In the genomic region with DNA sequence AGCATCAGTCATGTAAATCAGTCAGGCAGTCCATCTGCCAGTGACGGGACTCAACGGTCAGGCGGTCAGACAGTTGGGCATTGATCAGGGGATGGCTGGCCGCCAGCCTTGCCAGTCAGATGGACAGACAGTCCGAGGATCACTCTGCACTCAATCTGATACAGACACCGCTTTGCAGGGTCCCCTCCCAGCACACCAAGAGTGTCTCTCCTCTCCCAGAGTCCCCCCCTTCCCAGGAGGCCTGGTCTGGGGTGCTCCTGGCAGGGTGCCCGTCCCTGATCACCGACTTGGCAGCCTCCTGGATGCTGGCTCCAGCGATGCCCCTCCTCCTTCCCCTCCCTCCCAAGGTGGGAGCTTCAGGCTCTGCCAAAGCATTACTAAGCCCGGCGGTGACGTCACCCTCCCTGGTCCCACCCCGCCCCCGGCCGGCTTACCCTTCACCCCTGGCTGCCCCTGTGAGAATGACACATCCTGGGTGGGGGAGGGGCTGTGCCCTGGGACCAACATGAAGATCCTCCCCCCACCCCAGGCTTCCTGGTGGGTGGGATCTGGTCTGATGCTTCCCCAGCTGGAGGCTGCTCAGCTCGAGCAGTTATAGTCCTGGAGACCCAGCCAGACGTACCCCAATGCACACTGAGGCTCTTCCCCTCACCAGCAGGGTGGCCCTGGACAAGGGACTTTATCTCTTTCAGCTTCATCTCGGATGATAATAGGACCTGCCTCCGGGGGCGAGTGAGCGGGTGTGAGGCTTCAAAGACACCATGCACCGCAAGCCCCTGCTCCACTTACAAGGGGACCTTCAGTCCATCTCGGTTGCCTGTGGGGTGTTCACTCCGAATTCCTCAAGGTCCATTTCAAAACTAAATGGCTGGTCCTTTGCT, we compare ENCODE assay signal across 9 cellular contexts.
DNase-seq lines count a peak whose midpoint lies in the region; ATAC-seq, FAIRE-seq and TF ChIP-seq lines count a peak whose summit lies in the region.
"Had no signal": no experiment of that assay in that cellular context is flagged by ENCODE, and none has a peak within 500 bp of the region (broad histone marks: within the 10 kb centered on the region; RNA-seq: fewer than 3 reads in every experiment).

No MANE protein-coding gene starts in this region.

- H3K4me1 ChIP-seq in right lobe of liver (no peaks in the 10 kb centered on the region), aorta (ENCODE audit: control insufficient read depth in 1 of 2, insufficient read depth in 2 of 2, low read length in 2 of 2) (no peaks in the 10 kb centered on the region)

- ATAC-seq in right lobe of liver (peak; percentile 89 to 94 (median 90)), aorta (ENCODE audit: low FRiP score) (peak; percentile 74)
- ATAC-seq in activated T-helper 17 cell treated with anti-CD3 and anti-CD28 coated beads, Interleukin-2, amount 50 U/mL, for 72 hours (replicated peaks): no peak

- peak in 2 of 3 experiments; percentile 20 to 47 for DNase-seq in NCI-H1417 (lab: John Stamatoyannopoulos, UW)
- no peak for DNase-seq in NCI-H1417 treated with DMSO at 0.1 percent for 48 hours (lab: John Stamatoyannopoulos, UW)
- DNase-seq in NCI-H2196 treated with DMSO at 0.1 percent for 48 hours (lab: John Stamatoyannopoulos, UW; ENCODE audit: unreplicated experiment): peak; percentile 44
- peak; percentile 64 for DNase-seq in bronchial epithelial cell (ENCODE audit: low read depth)
- DNase-seq in right lobe of liver: peak; percentile 86 to 87 (median 86)
- DNase-seq in aorta: peak; percentile 77 to 94
- no peak for DNase-seq in activated T-cell treated with anti-CD3 and anti-CD28 coated beads for 4 hours

- H3K4me3 Mint-ChIP-seq in activated T-helper 17 cell treated with anti-CD3 and anti-CD28 coated beads, Interleukin-2, amount 50 U/mL, for 72 hours: no peak overlapping the region
- H3K4me3 Mint-ChIP-seq: B cell had no signal

- WGBS in right lobe of liver (ENCODE audit: insufficient coverage, low coverage, low lambda C conversion rate, missing lambda C conversion rate): 13% methylated on average over 4 of the region's 24 CpGs
- 23 to 28% methylated on average over 24 of the region's 24 CpGs for WGBS in aorta, 2 donors

- H3K27ac ChIP-seq in right lobe of liver (no peak overlapping the region), aorta (ENCODE audit: low read depth in 1 of 2, low read length in 2 of 2) (no peak overlapping the region)

- no peaks in the 10 kb centered on the region for H3K36me3 Mint-ChIP-seq in activated T-helper 17 cell treated with anti-CD3 and anti-CD28 coated beads, Interleukin-2, amount 50 U/mL, for 72 hours (ENCODE audit: low read depth)

- intact Hi-C loops in right lobe of liver (cut with DNase I): no loop called here
- intact Hi-C loops in aorta (cut with DNase I): no loop called here

- H3K27me3 Mint-ChIP-seq in activated T-helper 17 cell treated with anti-CD3 and anti-CD28 coated beads, Interleukin-2, amount 50 U/mL, for 72 hours: peaks cover 6% of the 10 kb centered on the region

- no peaks in the 10 kb centered on the region for H3K9me3 Mint-ChIP-seq in activated T-helper 17 cell treated with anti-CD3 and anti-CD28 coated beads, Interleukin-2, amount 50 U/mL, for 72 hours

- H3K27ac Mint-ChIP-seq in activated T-helper 17 cell treated with anti-CD3 and anti-CD28 coated beads, Interleukin-2, amount 50 U/mL, for 72 hours: no peak overlapping the region
- H3K27ac Mint-ChIP-seq: B cell had no signal

- no peak for FAIRE-seq in bronchial epithelial cell (lab: Jason Lieb, UNC)

- no peaks in the 10 kb centered on the region for H3K4me1 Mint-ChIP-seq in activated T-helper 17 cell treated with anti-CD3 and anti-CD28 coated beads, Interleukin-2, amount 50 U/mL, for 72 hours

- H3K9me3 ChIP-seq in right lobe of liver (no peaks in the 10 kb centered on the region), aorta (ENCODE audit: control insufficient read depth, low read length) (no peaks in the 10 kb centered on the region)

- H3K4me3 ChIP-seq in bronchial epithelial cell (ENCODE audit: low read depth, low read length) (no peak overlapping the region), right lobe of liver (no peak overlapping the region), aorta (ENCODE audit: low read length in 2 of 2) (no peak overlapping the region)

- no peaks in the 10 kb centered on the region for H3K36me3 ChIP-seq in bronchial epithelial cell (ENCODE audit: control insufficient read depth, insufficient read depth, low read length)
- no peaks in the 10 kb centered on the region for H3K36me3 ChIP-seq in right lobe of liver
- no peaks in the 10 kb centered on the region for H3K36me3 ChIP-seq in aorta (ENCODE audit: control insufficient read depth in 1 of 2, insufficient read depth in 2 of 2, low read length in 1 of 2)

- H3K27me3 ChIP-seq in bronchial epithelial cell (ENCODE audit: control insufficient read depth, insufficient read depth, low read length) (no peaks in the 10 kb centered on the region), right lobe of liver (no peaks in the 10 kb centered on the region), aorta (ENCODE audit: control insufficient read depth in 1 of 2, insufficient read depth in 2 of 2, low read length in 1 of 2) (no peaks in the 10 kb centered on the region)

- no peak for TF ChIP-seq POLR2A in right lobe of liver (IDR thresholded peaks at IDR 0.05)

- TF ChIP-seq CTCF in bronchial epithelial cell (IDR thresholded peaks at IDR 0.05; ENCODE audit: insufficient read depth, low read length, severe bottlenecking) (no peak), right lobe of liver (IDR thresholded peaks at IDR 0.05) (no peak)

Comparison
In these comparisons a context has a peak if more than half of its experiments do, and no peak if none do; other contexts are left out.
1. DNase-seq: peak in NCI-H1417 (2 of 3), NCI-H2196 treated with DMSO at 0.1 percent for 48 hours (single experiment), bronchial epithelial cell (single experiment), right lobe of liver (3 of 3) and aorta (2 of 2); none in NCI-H1417 treated with DMSO at 0.1 percent for 48 hours (single experiment) and activated T-cell treated with anti-CD3 and anti-CD28 coated beads for 4 hours (single experiment).